Comparison of ENCODE assay signal across 4 cellular contexts in genomic region chr22:25777411-25777810, GRCh38. TPM values are rescaled to one million over a fixed set of nuclear protein-coding genes. Genes with fewer than 3 reads are reported as not detected.
"Had no signal": no experiment of that assay in that cellular context is flagged by ENCODE, and none has a peak within 500 bp of the region (broad histone marks: within the 10 kb centered on the region; RNA-seq: fewer than 3 reads in every experiment).

No MANE protein-coding gene starts in this region.

- H3K4me3 ChIP-seq: K562 had no signal

- H3K27ac ChIP-seq: HL-60 had no signal

RNA-seq across cellular contexts. Expression of gene MYO18B, which starts 35.4 kb away (rescaled TPM):
- polyA plus RNA-seq: IgD-negative memory B cell, IMR-90 had no signal
